3 cellular contexts compared by ENCODE assay signal in genomic region chr11:42812960-42813359, GRCh38.
TF ChIP-seq lines count a peak whose summit lies in the region.

No MANE protein-coding gene starts in this region.

TF ChIP-seq in HEK293, 187 proteins besides CTCF, POLR2A, EP300 and RAD21:
- TF ChIP-seq SP3 (tag by site-specific recombination; IDR thresholded peaks at IDR 0.05) (no peak), ZNF19 (tag by site-specific recombination; IDR thresholded peaks at IDR 0.05; ENCODE audit: low read depth) (no peak), ZNF558 (tag by site-specific recombination; IDR thresholded peaks at IDR 0.05) (no peak), ZNF660 (tag by site-specific recombination; IDR thresholded peaks at IDR 0.05) (no peak), ZBTB1 (tag by site-specific recombination; IDR thresholded peaks at IDR 0.05) (no peak), ZSCAN4 (tag by site-specific recombination; IDR thresholded peaks at IDR 0.05) (no peak), ZNF10 (tag by site-specific recombination; IDR thresholded peaks at IDR 0.05) (peak; percentile 62; the same call in 1 of the 2 replicates)

TF ChIP-seq in K562, 482 proteins besides CTCF, POLR2A, EP300 and RAD21:
- TF ChIP-seq CSDE1 (IDR thresholded peaks at IDR 0.05): no peak
- peak; percentile 89 for TF ChIP-seq ZNF134 (CRISPR knock-in tag; conservative IDR thresholded peaks at IDR 0.05)
TF ChIP-seq in K562: peak in this region for 1.

TF ChIP-seq in neural cell, 6 proteins besides CTCF, POLR2A, EP300 and RAD21:
- TF ChIP-seq SMC3 (conservative IDR thresholded peaks at IDR 0.05; ENCODE audit: poor library complexity): no peak
- TF ChIP-seq EZH2 (IDR thresholded peaks at IDR 0.05; ENCODE audit: borderline replicate concordance, insufficient read depth, low read length, poor library complexity, severe bottlenecking): no peak
- no peak for TF ChIP-seq REST (IDR thresholded peaks at IDR 0.05; ENCODE audit: borderline replicate concordance)
- no peak for TF ChIP-seq MXI1 (conservative IDR thresholded peaks at IDR 0.05; ENCODE audit: poor library complexity, severe bottlenecking)
